ENCODE assay signal across 8 cellular contexts in genomic region chr7:83547526-83547925, GRCh38.
DNase-seq lines count a peak whose midpoint lies in the region; ATAC-seq, FAIRE-seq and TF ChIP-seq lines count a peak whose summit lies in the region.

No MANE protein-coding gene starts in this region.

- intact Hi-C loops in K562 (cut with micrococcal nuclease) (no loop called here), natural killer cell (cut with micrococcal nuclease) (no loop called here)

- no peak overlapping the region for H3K27ac Mint-ChIP-seq in natural killer cell

- DNase-seq in CD1c-positive myeloid dendritic cell (ENCODE audit: extremely low spot score) = peak; percentile 3
- peak; percentile 42 for DNase-seq in GM23248
- DNase-seq in MM.1S = peak; percentile 87
- DNase-seq in K562 (ENCODE audit: extremely low read depth in 1 of 4, low spot score in 3 of 4) = no peak
- peak; percentile 66 for DNase-seq in ureter (ENCODE audit: low spot score)
- no peak for DNase-seq in natural killer cell

- H3K9me2 ChIP-seq in GM23248 (ENCODE audit: insufficient read depth) (no peaks in the 10 kb centered on the region), MM.1S (replicated peaks; ENCODE audit: insufficient read depth, low read length) (no peaks in the 10 kb centered on the region)

- CTCF ChIA-PET in K562 (lab: Yijun Ruan, JAX; ENCODE audit: low intra/inter-chr PET ratio) = no interaction called here

- peaks cover 47% of the 10 kb centered on the region for H3K4me1 ChIP-seq in GM23248 (ENCODE audit: insufficient read depth)
- peaks cover 6% of the 10 kb centered on the region for H3K4me1 ChIP-seq in MM.1S (ENCODE audit: low read length)
- H3K4me1 ChIP-seq in K562 (replicated peaks in 1 of 2; ENCODE audit: control insufficient read depth in 2 of 2, insufficient read depth in 2 of 2, low read length in 2 of 2) = no peaks in the 10 kb centered on the region

- H4K20me1 ChIP-seq in GM23248 (ENCODE audit: insufficient read depth) (no peaks in the 10 kb centered on the region), MM.1S (ENCODE audit: insufficient read depth, low read length) (no peaks in the 10 kb centered on the region), K562 (replicated peaks; ENCODE audit: control insufficient read depth, insufficient read depth, low read length) (no peaks in the 10 kb centered on the region)

- H3K4me3 ChIP-seq in GM23248 (no peak overlapping the region), MM.1S (ENCODE audit: low read length) (no peak overlapping the region), K562 (no peak overlapping the region)

- H3K36me3 ChIP-seq in GM23248 (ENCODE audit: low read depth) (no peaks in the 10 kb centered on the region), MM.1S (replicated peaks; ENCODE audit: insufficient read depth, low read length) (no peaks in the 10 kb centered on the region), K562 (ENCODE audit: control insufficient read depth, insufficient read depth, low read length) (no peaks in the 10 kb centered on the region)

- no peak for TF ChIP-seq RAD21 in K562 (CRISPR knock-in tag; conservative IDR thresholded peaks at IDR 0.05 in 1 of 2, IDR thresholded peaks at IDR 0.05 in 1 of 2)

- no peak overlapping the region for H3K4me3 Mint-ChIP-seq in natural killer cell

- POLR2A ChIA-PET in K562 (lab: Yijun Ruan, JAX) = no interaction called here

- BruUV-seq in K562 (replicated peaks; lab: Mats Ljungman, UMichigan) = no TSS peak

- TF ChIP-seq EP300 in K562 (IDR thresholded peaks at IDR 0.05; ENCODE audit: low read length) = no peak

- WGBS in GM23248 (ENCODE audit: low coverage in 1 of 2, low lambda C conversion rate in 2 of 2, missing lambda C conversion rate in 2 of 2), 2 experiments = 84 to 98% methylated on average over 2 of the region's 2 CpGs
- 0% methylated on average over 2 of the region's 2 CpGs for WGBS in K562 (ENCODE audit: insufficient coverage, low coverage, missing lambda C conversion rate)

- no peaks in the 10 kb centered on the region for H3K9me1 ChIP-seq in K562 (ENCODE audit: control insufficient read depth, insufficient read depth, low read length)

- H3K27ac ChIP-seq in GM23248 (no peak overlapping the region), MM.1S (ENCODE audit: low read length) (peak overlapping the region; percentile 11; the same call in 1 of the 2 replicates), K562 (ENCODE audit: extremely low read depth, low read depth, low read length) (no peak overlapping the region)

- in situ Hi-C loops in GM23248 (cut with MboI) = no loop called here
- in situ Hi-C loops in K562 (cut with MboI) = no loop called here

- H3K4me1 Mint-ChIP-seq in natural killer cell = no peaks in the 10 kb centered on the region

- FAIRE-seq in K562 (lab: Jason Lieb, UNC) = no peak

- peaks cover 8 to 20% of the 10 kb centered on the region in 2 donors for H3K9me3 Mint-ChIP-seq in natural killer cell

- H3K27me3 ChIP-seq in GM23248 (replicated peaks; ENCODE audit: insufficient read depth) (no peaks in the 10 kb centered on the region), MM.1S (replicated peaks; ENCODE audit: insufficient read depth, low read length) (no peaks in the 10 kb centered on the region), K562 (ENCODE audit: control insufficient read depth in 2 of 2, insufficient read depth in 2 of 2, low read length in 2 of 2) (no peaks in the 10 kb centered on the region)

- H3K9me3 ChIP-seq in GM23248 (ENCODE audit: low read depth) = no peaks in the 10 kb centered on the region
- H3K9me3 ChIP-seq in MM.1S (replicated peaks; ENCODE audit: insufficient read depth, low read length) = no peaks in the 10 kb centered on the region
- no peaks in the 10 kb centered on the region; the same call in 1 of the 2 replicates for H3K9me3 ChIP-seq in K562 (replicated peaks; ENCODE audit: control insufficient read depth, insufficient read depth, low read depth, low read length)

- H3K27me3 Mint-ChIP-seq in natural killer cell (ENCODE audit: low read depth in 2 of 2) = no peaks in the 10 kb centered on the region

- H3K79me2 ChIP-seq in GM23248 (ENCODE audit: insufficient read depth) (no peaks in the 10 kb centered on the region), MM.1S (ENCODE audit: low read length) (no peaks in the 10 kb centered on the region), K562 (ENCODE audit: control insufficient read depth, insufficient read depth, low read length) (no peaks in the 10 kb centered on the region)

- TF ChIP-seq POLR2A in K562 (conservative IDR thresholded peaks at IDR 0.05) = no peak

- ATAC-seq in K562 = no peak
- ATAC-seq in HG03280 (IDR thresholded peaks at IDR 0.05; ENCODE audit: unreplicated experiment) = no peak
- no peak for ATAC-seq in natural killer cell
- ATAC-seq in HG03571 (IDR thresholded peaks at IDR 0.05; ENCODE audit: unreplicated experiment) = no peak

- TF ChIP-seq CTCF in MM.1S (IDR thresholded peaks at IDR 0.05; ENCODE audit: low read length) (no peak), K562 (IDR thresholded peaks at IDR 0.05 in 2 of 3, conservative IDR thresholded peaks at IDR 0.05 in 1 of 3; ENCODE audit: insufficient read depth in 2 of 3, low read depth in 1 of 3, low read length in 3 of 3) (no peak), natural killer cell (IDR thresholded peaks at IDR 0.05) (no peak)

- H3K36me3 Mint-ChIP-seq in natural killer cell = no peaks in the 10 kb centered on the region

- H3F3A ChIP-seq in GM23248 (ENCODE audit: insufficient read depth) (peaks cover 13% of the 10 kb centered on the region; the same call in 1 of the 2 replicates), MM.1S (ENCODE audit: insufficient read depth, low read length) (no peaks in the 10 kb centered on the region)

- H3K4me2 ChIP-seq in GM23248 (ENCODE audit: unreplicated experiment) (no peak overlapping the region), MM.1S (ENCODE audit: low read depth, low read length) (no peak overlapping the region), K562 (ENCODE audit: insufficient read depth, low read length) (no peak overlapping the region)

- H3K9ac ChIP-seq in GM23248 = no peak overlapping the region
- no peak overlapping the region for H3K9ac ChIP-seq in MM.1S (ENCODE audit: low read length)
- no peak overlapping the region for H3K9ac ChIP-seq in K562 (ENCODE audit: insufficient read depth in 1 of 2, low read depth in 2 of 2, low read length in 2 of 2)

- no peak overlapping the region for H2AFZ ChIP-seq in GM23248
- no peak overlapping the region for H2AFZ ChIP-seq in MM.1S (ENCODE audit: low read length)
- H2AFZ ChIP-seq in K562 (ENCODE audit: low read depth, low read length) = no peak overlapping the region

TF ChIP-seq in K562, 482 proteins besides CTCF, POLR2A, EP300 and RAD21 (continues in another document):
- TF ChIP-seq TSC22D4 (tag; IDR thresholded peaks at IDR 0.05) (no peak), CREB1 (IDR thresholded peaks at IDR 0.05) (no peak), CREB1 (CRISPR knock-in tag; IDR thresholded peaks at IDR 0.05) (no peak), ZZZ3 (IDR thresholded peaks at IDR 0.05) (no peak), NFIC (IDR thresholded peaks at IDR 0.05) (peak; percentile 96), NFIX (CRISPR knock-in tag; IDR thresholded peaks at IDR 0.05; ENCODE audit: low read depth) (peak; percentile 93), ARID4B (CRISPR knock-in tag; IDR thresholded peaks at IDR 0.05) (no peak), PHF8 (IDR thresholded peaks at IDR 0.05; ENCODE audit: borderline replicate concordance, low read length) (no peak), FOXK2 (conservative IDR thresholded peaks at IDR 0.05 in 1 of 2, IDR thresholded peaks at IDR 0.05 in 1 of 2; ENCODE audit: low read depth in 2 of 2) (no peak), MAFF (IDR thresholded peaks at IDR 0.05; ENCODE audit: low read length) (no peak)

Comparison
In these comparisons a context has a peak if more than half of its experiments do, and no peak if none do; other contexts are left out.
1. DNase-seq: peak in CD1c-positive myeloid dendritic cell (single experiment), GM23248 (single experiment), MM.1S (single experiment) and ureter (single experiment); none in K562 (0 of 4) and natural killer cell (single experiment).